In the genomic region with DNA sequence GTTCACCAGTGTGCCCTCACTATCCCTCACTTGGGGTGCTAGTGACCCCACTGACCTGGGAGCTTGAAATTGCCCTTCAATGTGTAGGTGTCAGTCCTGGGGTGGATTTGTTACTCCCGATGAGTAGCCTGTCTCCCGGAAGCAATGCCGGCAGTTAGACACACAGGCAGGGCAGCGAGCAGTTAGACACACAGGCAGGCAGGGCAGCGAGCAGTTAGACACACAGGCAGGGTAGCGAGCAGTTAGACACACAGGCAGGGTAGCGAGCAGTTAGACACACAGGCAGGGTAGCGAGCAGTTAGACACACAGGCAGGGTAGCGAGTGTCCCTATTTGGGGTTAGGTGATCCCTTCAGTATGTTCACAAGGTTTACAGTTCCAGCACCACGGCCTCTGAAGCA, we compare ENCODE assay signal across 21 cellular contexts. TPM values are rescaled to one million over a fixed set of nuclear protein-coding genes. Genes with fewer than 3 reads are reported as not detected.
"Had no signal": no experiment of that assay in that cellular context is flagged by ENCODE, and none has a peak within 500 bp of the region (broad histone marks: within the 10 kb centered on the region; RNA-seq: fewer than 3 reads in every experiment).

No MANE protein-coding gene starts in this region.

- H3K4me3 ChIP-seq: esophagus muscularis mucosa, gastroesophageal sphincter, sigmoid colon, skin epidermis, tibial nerve had no signal

- H3K4me1 Mint-ChIP-seq: central memory CD8-positive, alpha-beta T cell; immature natural killer cell; naive thymus-derived CD4-positive, alpha-beta T cell; nephron progenitor cell had no signal

- H3K27ac ChIP-seq: epithelial cell of prostate, esophagus muscularis mucosa, gastroesophageal sphincter, neutrophil, sigmoid colon, skin epidermis, tibial nerve had no signal

- H3K27ac Mint-ChIP-seq: dendritic cell treated with granulocyte-macrophage colony-stimulating factor and Interleukin-4, amounts not matched to agents 40 ng/mL and 50 ng/mL, for 4 days; effector memory CD8-positive, alpha-beta T cell; immature natural killer cell; nephron progenitor cell had no signal

- H3K4me1 ChIP-seq: esophagus muscularis mucosa, gastroesophageal sphincter, sigmoid colon had no signal

- H3K27me3 ChIP-seq: neutrophil, sigmoid colon, tibial nerve had no signal

- ATAC-seq: effector memory CD8-positive, alpha-beta T cell; gastroesophageal sphincter; naive thymus-derived CD4-positive, alpha-beta T cell; stimulated activated naive CD8-positive, alpha-beta T cell treated with anti-CD3 and anti-CD28 coated beads, Interleukin-15, Interleukin-2, amounts not matched to agents 100 U/mL and 50 U/mL, for 24 hours had no signal

- H3K4me3 Mint-ChIP-seq: central memory CD8-positive, alpha-beta T cell; dendritic cell treated with granulocyte-macrophage colony-stimulating factor and Interleukin-4, amounts not matched to agents 40 ng/mL and 50 ng/mL, for 4 days; effector memory CD8-positive, alpha-beta T cell; immature natural killer cell; naive thymus-derived CD4-positive, alpha-beta T cell; nephron progenitor cell had no signal

- H3K9me3 ChIP-seq: esophagus muscularis mucosa, gastroesophageal sphincter, neutrophil, sigmoid colon, tibial nerve had no signal

- H3K36me3 Mint-ChIP-seq: immature natural killer cell; naive thymus-derived CD4-positive, alpha-beta T cell had no signal

- H3K36me3 ChIP-seq: esophagus muscularis mucosa, gastroesophageal sphincter, neutrophil, sigmoid colon, tibial nerve had no signal

- H3K9me3 Mint-ChIP-seq: central memory CD8-positive, alpha-beta T cell; dendritic cell treated with granulocyte-macrophage colony-stimulating factor and Interleukin-4, amounts not matched to agents 40 ng/mL and 50 ng/mL, for 4 days; effector memory CD8-positive, alpha-beta T cell; immature natural killer cell; naive thymus-derived CD4-positive, alpha-beta T cell; nephron progenitor cell had no signal

- DNase-seq: effector memory CD8-positive, alpha-beta T cell; foreskin fibroblast; immature natural killer cell; mesendoderm; naive thymus-derived CD4-positive, alpha-beta T cell; nephron progenitor cell; stimulated activated CD4-positive, alpha-beta T cell treated with anti-CD3 and anti-CD28 coated beads, Interleukin-12 subunit alpha, Interleukin-12 subunit beta, amount 100 ng/mL, for 4 hours; stimulated activated naive CD8-positive, alpha-beta T cell treated with anti-CD3 and anti-CD28 coated beads, Interleukin-15, Interleukin-2, amounts not matched to agents 100 U/mL and 50 U/mL, for 24 hours had no signal

- H3K27me3 Mint-ChIP-seq: dendritic cell treated with granulocyte-macrophage colony-stimulating factor and Interleukin-4, amounts not matched to agents 40 ng/mL and 50 ng/mL, for 4 days had no signal

RNA-seq across cellular contexts. Expression of gene VWA2, which starts 44.0 kb away (rescaled TPM):
- total RNA-seq: lung microvascular endothelial cell, mononuclear cell, pulmonary artery endothelial cell had no signal
- polyA plus RNA-seq: immature natural killer cell; liver; naive thymus-derived CD4-positive, alpha-beta T cell had no signal
